In genomic region chr19:55258828-55259539, GRCh38 we compare ENCODE assay signal across 8 cellular contexts. TPM values are rescaled to one million over a fixed set of nuclear protein-coding genes. Genes with fewer than 3 reads are reported as not detected.
A peak's percentile ranks its signal among the peaks of the same experiment; 100 is the strongest.
DNase-seq lines count a peak whose midpoint lies in the region; ATAC-seq and TF ChIP-seq lines count a peak whose summit lies in the region.

PPP6R1 (minus strand) TSS chr19:55259017; CDS start chr19:55247103, 11,914 bp downstream.

- H3K4me1 Mint-ChIP-seq in WTC11 = peaks cover 48% of the 10 kb centered on the region

- peaks cover 42% of the 10 kb centered on the region for H4K20me1 ChIP-seq in smooth muscle cell (ENCODE audit: low read depth)

- POLR2A ChIA-PET in AG04450 (lab: Yijun Ruan, JAX) (interaction anchor here (0.5 to 1.9 kb wide), 25 partner anchors 12 to 1101 kb away, joined by 3 to 26 read pairs (median 4); partner anchors contain the start of genes DNAAF3, FIZ1, HSPBP1 and ISOC2), WTC11 (lab: Charles Lee) (interaction anchor here (0.6 to 1.8 kb wide), 8 partner anchors 21 to 1662 kb away, joined by 3 to 15 read pairs (median 4); partner anchors contain the start of genes BRSK1 and HSPBP1)

- peak within 1 kb of the TSS; percentile 100 for H3K4me2 ChIP-seq in smooth muscle cell

- H3K36me3 ChIP-seq in smooth muscle cell (ENCODE audit: low read depth) = no peaks in the 10 kb centered on the region

- H3K27ac ChIP-seq in AG04450 (ENCODE audit: low read depth, low read length) (peak within 1 kb of the TSS; percentile 89), smooth muscle cell (ENCODE audit: low read depth) (peak within 1 kb of the TSS; percentile 92)

- H3K9me3 Mint-ChIP-seq in WTC11 = peaks cover 3% of the 10 kb centered on the region; the same call in 1 of the 2 replicates

- DNase-seq in AG04450 (ENCODE audit: low read depth, low spot score) (peak; percentile 100), NCI-H226 (peak; percentile 100), WTC11 (ENCODE audit: low spot score) (peak; percentile 97), cardiac fibroblast (ENCODE audit: low read depth in 2 of 2) (peak; percentile 100), iPS-NIHi7 (ENCODE audit: extremely low spot score) (peak; percentile 99), smooth muscle cell (lab: John Stamatoyannopoulos, UW; ENCODE audit: unreplicated experiment) (peak; percentile 94)

- peaks cover 3% of the 10 kb centered on the region for H3K36me3 Mint-ChIP-seq in WTC11

- H3K4me3 ChIP-seq in AG04450 (ENCODE audit: low read depth, low read length) = peak within 1 kb of the TSS; percentile 87
- H3K4me3 ChIP-seq in cardiac fibroblast (replicated peaks in 1 of 2; ENCODE audit: low read depth in 2 of 2, low read length in 2 of 2) = peak within 1 kb of the TSS; percentile 81 to 91
- peak within 1 kb of the TSS; percentile 90 for H3K4me3 ChIP-seq in smooth muscle cell

- H3K9me3 ChIP-seq in AG04450 (ENCODE audit: control insufficient read depth, insufficient read depth, low read length) (no peaks in the 10 kb centered on the region; the same call in 1 of the 2 replicates), smooth muscle cell (replicated peaks; ENCODE audit: low read depth) (no peaks in the 10 kb centered on the region)

- peaks cover 16% of the 10 kb centered on the region for H3F3A ChIP-seq in smooth muscle cell (ENCODE audit: low read depth)

- ATAC-seq in GM18909 (IDR thresholded peaks at IDR 0.05; ENCODE audit: poor library complexity, unreplicated experiment) (peak; percentile 72), HG03175 (IDR thresholded peaks at IDR 0.05; ENCODE audit: unreplicated experiment) (peak; percentile 67), WTC11 (peak; percentile 83)

- H3K9ac ChIP-seq in smooth muscle cell (ENCODE audit: low read depth) = peak within 1 kb of the TSS; percentile 93

- no peaks in the 10 kb centered on the region for H3K27me3 Mint-ChIP-seq in WTC11 (ENCODE audit: low read depth)

- H3K79me2 ChIP-seq in smooth muscle cell (ENCODE audit: low read depth) = peaks cover 43% of the 10 kb centered on the region

- TF ChIP-seq CTCF in AG04450 (IDR thresholded peaks at IDR 0.05; ENCODE audit: low read depth, low read length) = no peak
- TF ChIP-seq CTCF in WTC11 (IDR thresholded peaks at IDR 0.05) = no peak
- no peak for TF ChIP-seq CTCF in cardiac fibroblast (IDR thresholded peaks at IDR 0.05; ENCODE audit: low read depth, low read length)
- TF ChIP-seq CTCF in smooth muscle cell (IDR thresholded peaks at IDR 0.05; ENCODE audit: borderline replicate concordance, insufficient read depth, poor library complexity, severe bottlenecking) = no peak

- peak within 1 kb of the TSS; percentile 96 for H3K27ac Mint-ChIP-seq in WTC11

- under 1% methylated on average over 63 of the region's 76 CpGs for WGBS in smooth muscle cell (ENCODE audit: low lambda C conversion rate)

- peak within 1 kb of the TSS; percentile 91 for H2AFZ ChIP-seq in smooth muscle cell (ENCODE audit: low read depth)

- CTCF ChIA-PET in AG04450 (lab: Charles Lee) = interaction anchor here (1.1 to 1.9 kb wide), 4 partner anchors 118 to 209 kb away, joined by 3 to 6 read pairs (median 5); no protein-coding TSS in a partner anchor
- CTCF ChIA-PET in WTC11 (lab: Charles Lee) = interaction anchor here (0.8 to 3.0 kb wide), 12 partner anchors 11 to 178 kb away, joined by 3 to 14 read pairs (median 5); partner anchors contain the start of genes DNAAF3, HSPBP1 and KMT5C

- H3K27me3 ChIP-seq in AG04450 (ENCODE audit: control insufficient read depth, insufficient read depth, low read length) (no peaks in the 10 kb centered on the region), smooth muscle cell (ENCODE audit: low read depth) (no peaks in the 10 kb centered on the region)

- H3K4me3 Mint-ChIP-seq in WTC11 = peak within 1 kb of the TSS; percentile 95

- peaks cover 33% of the 10 kb centered on the region for H3K4me1 ChIP-seq in smooth muscle cell (ENCODE audit: low read depth)

TF ChIP-seq in WTC11, 78 proteins besides CTCF, POLR2A, EP300 and RAD21 (continues in another document):
- TF ChIP-seq ZNF121 (CRISPR knock-in tag; IDR thresholded peaks at IDR 0.05) = no peak
- TF ChIP-seq IRF2 (CRISPR knock-in tag; IDR thresholded peaks at IDR 0.05; ENCODE audit: borderline replicate concordance, low read depth) = no peak
- TF ChIP-seq MXD4 (CRISPR knock-in tag; IDR thresholded peaks at IDR 0.05; ENCODE audit: borderline replicate concordance) = no peak
- TF ChIP-seq TCF7 (CRISPR knock-in tag; IDR thresholded peaks at IDR 0.05; ENCODE audit: low read depth) = no peak
- peak; percentile 65; the same call in 1 of the 2 replicates for TF ChIP-seq GABPB1 (CRISPR knock-in tag; IDR thresholded peaks at IDR 0.05)
- TF ChIP-seq HMGXB4 (CRISPR knock-in tag; IDR thresholded peaks at IDR 0.05) = peak; percentile 65; the same call in 1 of the 2 replicates
- TF ChIP-seq USF1 (CRISPR knock-in tag; IDR thresholded peaks at IDR 0.05) = no peak; the same call in 1 of the 2 replicates
- peak; percentile 65; the same call in 1 of the 2 replicates for TF ChIP-seq TEAD1 (CRISPR knock-in tag; IDR thresholded peaks at IDR 0.05)
- no peak for TF ChIP-seq ZMAT4 (CRISPR knock-in tag; IDR thresholded peaks at IDR 0.05)
- TF ChIP-seq MAX (CRISPR knock-in tag; IDR thresholded peaks at IDR 0.05) = peak; percentile 77
- no peak for TF ChIP-seq CREB1 (CRISPR knock-in tag; IDR thresholded peaks at IDR 0.05)
- TF ChIP-seq CREM (CRISPR knock-in tag; IDR thresholded peaks at IDR 0.05) = no peak
- TF ChIP-seq TP53 (CRISPR knock-in tag; IDR thresholded peaks at IDR 0.05) = no peak
- TF ChIP-seq SMAD3 (CRISPR knock-in tag; IDR thresholded peaks at IDR 0.05; ENCODE audit: borderline replicate concordance) = no peak
- no peak for TF ChIP-seq SMAD4 (CRISPR knock-in tag; IDR thresholded peaks at IDR 0.05)
- no peak for TF ChIP-seq ZNF416 (CRISPR knock-in tag; IDR thresholded peaks at IDR 0.05)
- no peak for TF ChIP-seq NFATC4 (CRISPR knock-in tag; IDR thresholded peaks at IDR 0.05)
- TF ChIP-seq ERG (CRISPR knock-in tag; IDR thresholded peaks at IDR 0.05) = no peak
- TF ChIP-seq OVOL2 (CRISPR knock-in tag; IDR thresholded peaks at IDR 0.05; ENCODE audit: borderline replicate concordance) = no peak
- no peak; the same call in 1 of the 2 replicates for TF ChIP-seq FOXP4 (CRISPR knock-in tag; IDR thresholded peaks at IDR 0.05)

RNA-seq across cellular contexts. Expression of gene PPP6R1, which starts in this region (rescaled TPM):
- 24.5 and 30.1 TPM in 2 replicates for polyA plus RNA-seq in AG04450 (2011; rRNA removed)
- 43.4 and 48.2 TPM in 2 replicates for polyA minus RNA-seq in AG04450 (2011; rRNA and poly(A)+ RNA removed)
- 78.4 to 91.8 TPM (median 83.2 TPM) in 3 replicates for total RNA-seq in WTC11 (2021)
- 26.7 and 31.1 TPM in 2 replicates for total RNA-seq in smooth muscle cell
- polyA plus RNA-seq in smooth muscle cell = 58.0 and 59.9 TPM in 2 replicates

Comparison
In these comparisons a context has a peak if more than half of its experiments do, and no peak if none do; other contexts are left out.
1. Peak in every context shown above with its lines: DNase-seq, ATAC-seq, H3K4me3 ChIP-seq and H3K27ac ChIP-seq.